Comparison of ENCODE assay signal across 14 cellular contexts in the genomic region with DNA sequence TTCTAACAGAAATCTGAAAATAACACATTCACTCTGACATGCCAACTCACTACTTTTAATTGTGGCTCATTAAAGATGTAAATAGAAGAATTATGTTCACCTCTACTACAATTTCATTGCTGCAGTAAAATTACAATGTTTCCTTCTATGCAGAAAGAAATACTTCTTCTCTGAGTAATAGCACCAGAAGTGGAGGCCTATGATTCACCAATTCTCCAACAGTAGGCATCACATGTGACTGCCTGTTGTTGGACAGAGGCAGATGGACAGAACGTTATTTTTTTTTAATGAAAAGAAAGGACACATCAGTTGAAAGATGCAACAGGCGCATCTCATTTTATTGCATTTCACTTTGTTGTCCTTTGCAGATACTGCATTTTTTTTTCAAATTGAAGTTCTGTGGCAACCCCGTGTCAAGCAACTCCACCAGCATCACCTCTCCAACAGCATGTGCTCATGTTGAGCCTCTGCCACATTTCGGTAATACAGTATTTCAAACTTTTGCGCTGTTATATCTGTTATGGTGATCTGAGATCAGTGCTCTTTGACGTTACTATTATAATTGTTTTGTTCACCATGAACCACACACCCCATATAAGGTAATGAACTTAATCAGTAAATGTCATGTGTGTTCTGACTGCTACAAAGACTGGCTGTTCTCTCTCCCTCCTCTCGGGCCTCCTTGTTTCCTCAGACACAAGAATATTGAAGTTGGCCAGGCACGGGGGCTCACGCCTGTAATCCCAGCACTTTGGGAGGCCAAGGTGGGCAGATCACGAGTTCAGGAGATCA.
DNase-seq lines count a peak whose midpoint lies in the region; ATAC-seq, FAIRE-seq and TF ChIP-seq lines count a peak whose summit lies in the region.
"Had no signal": no experiment of that assay in that cellular context is flagged by ENCODE, and none has a peak within 500 bp of the region (broad histone marks: within the 10 kb centered on the region; RNA-seq: fewer than 3 reads in every experiment).

No MANE protein-coding gene starts in this region.

- no peak for TF ChIP-seq EP300 in A549 (IDR thresholded peaks at IDR 0.05)

- H3K27ac ChIP-seq in A549: 0 out of 6 replicates have a peak overlapping the region, but pooled peaks of 1 of the 2 experiments have one; percentile 42
- H3K27ac ChIP-seq in CD8-positive, alpha-beta T cell (ENCODE audit: low read depth, low read length): no peak overlapping the region
- H3K27ac ChIP-seq: neural progenitor cell had no signal

- no peak overlapping the region for H3K4me3 ChIP-seq in A549
- no peak overlapping the region for H3K4me3 ChIP-seq in CD8-positive, alpha-beta T cell (ENCODE audit: low read depth, low read length)
- H3K4me3 ChIP-seq: neural progenitor cell had no signal

- H3K4me1 ChIP-seq in A549: peaks cover 19% of the 10 kb centered on the region
- H3K4me1 ChIP-seq in CD8-positive, alpha-beta T cell (ENCODE audit: insufficient read depth, low read length): no peaks in the 10 kb centered on the region
- H3K4me1 ChIP-seq: BE2C had no signal

- POLR2A ChIA-PET in A549 (lab: Yijun Ruan, JAX): no interaction called here
- POLR2A ChIA-PET in CD8-positive, alpha-beta T cell (lab: Charles Lee): no interaction called here

- no peaks in the 10 kb centered on the region for H3K27me3 Mint-ChIP-seq in CD8-positive, alpha-beta T cell (ENCODE audit: low read depth)
- H3K27me3 Mint-ChIP-seq: activated naive CD8-positive, alpha-beta T cell treated with anti-CD3 and anti-CD28 coated beads, Interleukin-2, amount 10 ng/mL, durations not matched to agents 7 days and 5 days had no signal

- no peak overlapping the region for H3K27ac Mint-ChIP-seq in CD8-positive, alpha-beta T cell
- H3K27ac Mint-ChIP-seq: activated naive CD8-positive, alpha-beta T cell treated with anti-CD3 and anti-CD28 coated beads, Interleukin-2, amount 10 ng/mL, durations not matched to agents 7 days and 5 days; neural progenitor cell had no signal

- H3K27me3 ChIP-seq in CD8-positive, alpha-beta T cell (ENCODE audit: insufficient read depth, low read length): no peaks in the 10 kb centered on the region
- H3K27me3 ChIP-seq: BE2C, neural progenitor cell had no signal

- peaks cover 47% of the 10 kb centered on the region for H3K36me3 Mint-ChIP-seq in CD8-positive, alpha-beta T cell

- peak overlapping the region; percentile 32; the same call in 1 of the 3 replicates for H3K4me2 ChIP-seq in A549
- H3K4me2 ChIP-seq: neural progenitor cell had no signal

- no peaks in the 10 kb centered on the region for H3K36me3 ChIP-seq in CD8-positive, alpha-beta T cell (ENCODE audit: insufficient read depth, low read length)
- H3K36me3 ChIP-seq: BE2C, neural progenitor cell had no signal

- WGBS in A549 (ENCODE audit: missing lambda C conversion rate): 87% methylated on average over 7 of the region's 10 CpGs

- FAIRE-seq in A549 (lab: Jason Lieb, UNC): no peak
- FAIRE-seq: GM12892 had no signal

- H3K9me3 ChIP-seq in A549: 0 out of 3 replicates have a peak, but pooled peaks cover 2% of the 10 kb centered on the region
- H3K9me3 ChIP-seq in CD8-positive, alpha-beta T cell (ENCODE audit: low read length): no peaks in the 10 kb centered on the region
- H3K9me3 ChIP-seq: BE2C had no signal

- ATAC-seq in A549: peak; percentile 75 to 87; a peak in 5 of 6 replicates
- ATAC-seq in CD8-positive, alpha-beta T cell: no peak

- no peak for TF ChIP-seq RAD21 in A549 (conservative IDR thresholded peaks at IDR 0.05 in 1 of 2, IDR thresholded peaks at IDR 0.05 in 1 of 2)

- no peak for TF ChIP-seq POLR2A in A549 (IDR thresholded peaks at IDR 0.05; ENCODE audit: low read length)

- no peaks in the 10 kb centered on the region for H3K9me3 Mint-ChIP-seq in CD8-positive, alpha-beta T cell

- H3K4me3 Mint-ChIP-seq in CD8-positive, alpha-beta T cell: no peak overlapping the region
- H3K4me3 Mint-ChIP-seq: activated naive CD8-positive, alpha-beta T cell treated with anti-CD3 and anti-CD28 coated beads, Interleukin-2, amount 10 ng/mL, durations not matched to agents 7 days and 5 days; neural progenitor cell had no signal

- no peak for TF ChIP-seq CTCF in A549 (IDR thresholded peaks at IDR 0.05)
- no peak for TF ChIP-seq CTCF in CD8-positive, alpha-beta T cell (IDR thresholded peaks at IDR 0.05)

- peaks cover 12% of the 10 kb centered on the region for H3K4me1 Mint-ChIP-seq in CD8-positive, alpha-beta T cell (ENCODE audit: low read depth)

- CTCF ChIA-PET in A549 (lab: Yijun Ruan, JAX): interaction anchor here (1.5 kb wide), 1 partner anchor 8 kb away, joined by 3 read pairs; no protein-coding TSS in a partner anchor
- CTCF ChIA-PET in CD8-positive, alpha-beta T cell (lab: Charles Lee): interaction anchor here (1.6 kb wide), 1 partner anchor 18 kb away, joined by 3 read pairs; no protein-coding TSS in a partner anchor

- intact Hi-C loops in CD8-positive, alpha-beta T cell (cut with DNase I, micrococcal nuclease): no loop called here

- DNase-seq in A549 (ENCODE audit: low read depth in 1 of 2, low spot score in 1 of 2): peak; percentile 13 to 25
- peak; percentile 72 for DNase-seq in HPDE6-E6E7 (ENCODE audit: extremely low spot score)
- DNase-seq in amniotic stem cell (lab: John Stamatoyannopoulos, UW): peak; percentile 53
- DNase-seq in glomerular endothelial cell (ENCODE audit: extremely low read depth, low read depth, low spot score): peak; percentile 20
- DNase-seq in CD8-positive, alpha-beta T cell: no peak
- no peak for DNase-seq in activated effector memory CD4-positive, alpha-beta T cell treated with anti-CD3 and anti-CD28 coated beads, Interleukin-2, amount 50 U/mL, for 16 hours
- DNase-seq in mucosa of gallbladder (ENCODE audit: low spot score): no peak
- no peak for DNase-seq in NCI-H2171 treated with DMSO at 0.1 percent for 48 hours (lab: John Stamatoyannopoulos, UW)
- DNase-seq: activated CD4-positive, alpha-beta T cell treated with anti-CD3 and anti-CD28 coated beads for 1 hour; activated naive CD8-positive, alpha-beta T cell treated with anti-CD3 and anti-CD28 coated beads, Interleukin-2, amount 10 ng/mL, durations not matched to agents 7 days and 5 days; BE2C; NCI-H146 had no signal

TF ChIP-seq in A549, 52 proteins besides CTCF, POLR2A, EP300 and RAD21:
- TF ChIP-seq FOSL2 (IDR thresholded peaks at IDR 0.05) (no peak), FOSL2 (CRISPR knock-in tag; IDR thresholded peaks at IDR 0.05) (peak; percentile 43; the same call in 1 of the 2 replicates), SMC3 (IDR thresholded peaks at IDR 0.05) (no peak)
- TF ChIP-seq, protein P1, sequence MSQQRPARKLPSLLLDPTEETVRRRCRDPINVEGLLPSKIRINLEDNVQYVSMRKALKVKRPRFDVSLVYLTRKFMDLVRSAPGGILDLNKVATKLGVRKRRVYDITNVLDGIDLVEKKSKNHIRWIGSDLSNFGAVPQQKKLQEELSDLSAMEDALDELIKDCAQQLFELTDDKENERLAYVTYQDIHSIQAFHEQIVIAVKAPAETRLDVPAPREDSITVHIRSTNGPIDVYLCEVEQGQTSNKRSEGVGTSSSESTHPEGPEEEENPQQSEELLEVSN (IDR thresholded peaks at IDR 0.05; ENCODE audit: borderline replicate concordance, low read depth): no peak

Comparison
In these comparisons a context has a peak if more than half of its experiments do, and no peak if none do; other contexts are left out.
1. DNase-seq: peak in A549 (2 of 2), HPDE6-E6E7 (single experiment), amniotic stem cell (single experiment) and glomerular endothelial cell (single experiment); none in CD8-positive, alpha-beta T cell (0 of 7), activated effector memory CD4-positive, alpha-beta T cell treated with anti-CD3 and anti-CD28 coated beads, Interleukin-2, amount 50 U/mL, for 16 hours (single experiment), mucosa of gallbladder (single experiment) and NCI-H2171 treated with DMSO at 0.1 percent for 48 hours (single experiment).